In the genomic region with DNA sequence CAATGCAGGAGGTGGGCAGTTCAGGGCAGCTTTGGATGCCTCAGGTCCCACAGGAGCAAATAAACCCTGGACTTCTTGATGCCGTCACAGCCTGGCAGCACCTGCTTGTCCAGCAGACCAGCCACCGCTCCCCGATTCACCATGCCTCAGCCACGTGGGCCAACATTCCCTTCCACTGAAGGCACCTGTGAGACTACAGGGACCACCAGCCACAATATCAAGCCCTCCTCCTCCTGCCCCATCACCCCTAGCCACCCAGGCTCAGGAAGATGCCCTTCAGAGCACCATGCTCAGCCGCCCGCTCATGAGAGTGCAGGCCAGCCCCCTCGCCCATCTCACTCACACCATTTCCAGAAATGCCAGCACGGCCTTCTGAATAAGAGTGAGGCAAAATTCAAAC, we compare ENCODE assay signal across 13 cellular contexts.
DNase-seq lines count a peak whose midpoint lies in the region; ATAC-seq and TF ChIP-seq lines count a peak whose summit lies in the region.
"Had no signal": no experiment of that assay in that cellular context is flagged by ENCODE, and none has a peak within 500 bp of the region (broad histone marks: within the 10 kb centered on the region; RNA-seq: fewer than 3 reads in every experiment).

No MANE protein-coding gene starts in this region.

- no peaks in the 10 kb centered on the region for H3K9me3 Mint-ChIP-seq in activated CD8-positive, alpha-beta T cell treated with anti-CD3 and anti-CD28 coated beads, Interleukin-2, amount 10 ng/mL, durations not matched to agents 7 days and 5 days (ENCODE audit: insufficient read depth)
- no peaks in the 10 kb centered on the region for H3K9me3 Mint-ChIP-seq in activated CD8-positive, alpha-beta T cell treated with anti-CD3 and anti-CD28 coated beads for 36 hours
- no peaks in the 10 kb centered on the region for H3K9me3 Mint-ChIP-seq in activated naive CD8-positive, alpha-beta T cell treated with anti-CD3 and anti-CD28 coated beads, Interleukin-2, amount 50 U/mL, for 24 hours
- no peaks in the 10 kb centered on the region for H3K9me3 Mint-ChIP-seq in MCF 10A (ENCODE audit: unreplicated experiment)
- H3K9me3 Mint-ChIP-seq: memory B cell had no signal

- no peak for ATAC-seq in activated CD8-positive, alpha-beta T cell treated with anti-CD3 and anti-CD28 coated beads, Interleukin-2, amount 10 ng/mL, durations not matched to agents 7 days and 5 days
- ATAC-seq in activated CD8-positive, alpha-beta T cell treated with anti-CD3 and anti-CD28 coated beads for 36 hours: no peak
- ATAC-seq in activated naive CD8-positive, alpha-beta T cell treated with anti-CD3 and anti-CD28 coated beads, Interleukin-2, amount 50 U/mL, for 24 hours: no peak
- ATAC-seq in sciatic nerve (no peak), HG03469 (IDR thresholded peaks at IDR 0.05; ENCODE audit: unreplicated experiment) (no peak)

- intact Hi-C loops in activated CD8-positive, alpha-beta T cell treated with anti-CD3 and anti-CD28 coated beads for 36 hours (cut with micrococcal nuclease): loop anchor here (2.0 to 10.0 kb wide), 3 partner anchors 156 to 391 kb away; no protein-coding TSS in a partner anchor
- intact Hi-C loops in sciatic nerve (cut with DNase I) (loop anchor here (10.0 kb wide), 1 partner anchor 388 kb away; a partner anchor contains a TSS), MCF 10A (cut with micrococcal nuclease) (loop anchor here (2.0 kb wide), 1 partner anchor 396 kb away; no protein-coding TSS in a partner anchor)

- peaks cover 66% of the 10 kb centered on the region for H3K4me1 Mint-ChIP-seq in activated CD8-positive, alpha-beta T cell treated with anti-CD3 and anti-CD28 coated beads, Interleukin-2, amount 10 ng/mL, durations not matched to agents 7 days and 5 days (ENCODE audit: low read depth)
- peaks cover 52% of the 10 kb centered on the region for H3K4me1 Mint-ChIP-seq in activated CD8-positive, alpha-beta T cell treated with anti-CD3 and anti-CD28 coated beads for 36 hours (ENCODE audit: low read depth)
- peaks cover 58% of the 10 kb centered on the region for H3K4me1 Mint-ChIP-seq in activated naive CD8-positive, alpha-beta T cell treated with anti-CD3 and anti-CD28 coated beads, Interleukin-2, amount 50 U/mL, for 24 hours
- H3K4me1 Mint-ChIP-seq in MCF 10A (ENCODE audit: insufficient read depth, unreplicated experiment): peaks cover 24% of the 10 kb centered on the region

- CTCF ChIA-PET in activated CD8-positive, alpha-beta T cell treated with anti-CD3 and anti-CD28 coated beads, Interleukin-2, amount 10 ng/mL, durations not matched to agents 7 days and 5 days (lab: Charles Lee): interaction anchor here (0.9 to 1.9 kb wide), 10 partner anchors 53 to 389 kb away, joined by 3 to 27 read pairs (median 6); a partner anchor contains a TSS
- CTCF ChIA-PET in activated CD8-positive, alpha-beta T cell treated with anti-CD3 and anti-CD28 coated beads for 36 hours (lab: Charles Lee): interaction anchor here (1.1 to 3.2 kb wide), 12 partner anchors 19 to 400 kb away, joined by 3 to 15 read pairs (median 4); no protein-coding TSS in a partner anchor
- CTCF ChIA-PET in MCF 10A (lab: Yijun Ruan, JAX): interaction anchor here (1.1 kb wide), 1 partner anchor 375 kb away, joined by 4 read pairs; no protein-coding TSS in a partner anchor

- TF ChIP-seq CTCF in activated CD8-positive, alpha-beta T cell treated with anti-CD3 and anti-CD28 coated beads for 36 hours (IDR thresholded peaks at IDR 0.05): no peak
- TF ChIP-seq CTCF in MCF 10A (IDR thresholded peaks at IDR 0.05; ENCODE audit: unreplicated experiment): no peak

- BruUV-seq in MCF 10A (replicated peaks; lab: Mats Ljungman, UMichigan): no TSS peak

- no peak for DNase-seq in activated CD8-positive, alpha-beta T cell treated with anti-CD3 and anti-CD28 coated beads, Interleukin-2, amount 10 ng/mL, durations not matched to agents 7 days and 5 days
- no peak for DNase-seq in activated CD8-positive, alpha-beta T cell treated with anti-CD3 and anti-CD28 coated beads for 36 hours
- DNase-seq in G401 (ENCODE audit: low spot score): peak; percentile 13
- no peak for DNase-seq in activated naive CD8-positive, alpha-beta T cell treated with anti-CD3 and anti-CD28 coated beads, Interleukin-2, amount 50 U/mL, for 24 hours
- peak; percentile 55 for DNase-seq in sciatic nerve (ENCODE audit: low spot score)
- no peak for DNase-seq in activated naive CD4-positive, alpha-beta T cell treated with Interleukin-2 at 50 U/mL for 16 hours
- DNase-seq in MCF 10A (ENCODE audit: unreplicated experiment): no peak
- DNase-seq: brain microvascular endothelial cell, NCI-H1930, small intestine had no signal

- peaks cover 5% of the 10 kb centered on the region for H3K36me3 Mint-ChIP-seq in activated CD8-positive, alpha-beta T cell treated with anti-CD3 and anti-CD28 coated beads, Interleukin-2, amount 10 ng/mL, durations not matched to agents 7 days and 5 days (ENCODE audit: low read depth)
- H3K36me3 Mint-ChIP-seq in activated CD8-positive, alpha-beta T cell treated with anti-CD3 and anti-CD28 coated beads for 36 hours (ENCODE audit: low read depth): peaks cover 2% of the 10 kb centered on the region
- peaks cover 4% of the 10 kb centered on the region for H3K36me3 Mint-ChIP-seq in activated naive CD8-positive, alpha-beta T cell treated with anti-CD3 and anti-CD28 coated beads, Interleukin-2, amount 50 U/mL, for 24 hours (ENCODE audit: low read depth)
- peaks cover 4% of the 10 kb centered on the region for H3K36me3 Mint-ChIP-seq in MCF 10A (ENCODE audit: insufficient read depth, unreplicated experiment)
- H3K36me3 Mint-ChIP-seq: CD14-positive monocyte, memory B cell had no signal

- POLR2A ChIA-PET in activated CD8-positive, alpha-beta T cell treated with anti-CD3 and anti-CD28 coated beads, Interleukin-2, amount 10 ng/mL, durations not matched to agents 7 days and 5 days (lab: Charles Lee): interaction anchor here (1.5 kb wide), 1 partner anchor 127 kb away, joined by 5 read pairs; no protein-coding TSS in a partner anchor
- POLR2A ChIA-PET in activated CD8-positive, alpha-beta T cell treated with anti-CD3 and anti-CD28 coated beads for 36 hours (lab: Charles Lee): interaction anchor here (1.2 to 1.7 kb wide), 3 partner anchors 63 to 115 kb away, joined by 5 to 8 read pairs (median 8); no protein-coding TSS in a partner anchor
- POLR2A ChIA-PET in MCF 10A (lab: Yijun Ruan, JAX): interaction anchor here (1.2 kb wide), 1 partner anchor 20 kb away, joined by 4 read pairs; no protein-coding TSS in a partner anchor

- peak overlapping the region; percentile 57 for H3K27ac Mint-ChIP-seq in activated CD8-positive, alpha-beta T cell treated with anti-CD3 and anti-CD28 coated beads, Interleukin-2, amount 10 ng/mL, durations not matched to agents 7 days and 5 days
- no peak overlapping the region for H3K27ac Mint-ChIP-seq in activated CD8-positive, alpha-beta T cell treated with anti-CD3 and anti-CD28 coated beads for 36 hours
- peak overlapping the region; percentile 85 for H3K27ac Mint-ChIP-seq in activated naive CD8-positive, alpha-beta T cell treated with anti-CD3 and anti-CD28 coated beads, Interleukin-2, amount 50 U/mL, for 24 hours
- no peak overlapping the region for H3K27ac Mint-ChIP-seq in MCF 10A (ENCODE audit: low read depth, unreplicated experiment)
- H3K27ac Mint-ChIP-seq: memory B cell had no signal

- H3K27me3 Mint-ChIP-seq in activated CD8-positive, alpha-beta T cell treated with anti-CD3 and anti-CD28 coated beads, Interleukin-2, amount 10 ng/mL, durations not matched to agents 7 days and 5 days (ENCODE audit: low read depth): peaks cover 3% of the 10 kb centered on the region
- peaks cover 5% of the 10 kb centered on the region for H3K27me3 Mint-ChIP-seq in activated CD8-positive, alpha-beta T cell treated with anti-CD3 and anti-CD28 coated beads for 36 hours
- H3K27me3 Mint-ChIP-seq in activated naive CD8-positive, alpha-beta T cell treated with anti-CD3 and anti-CD28 coated beads, Interleukin-2, amount 50 U/mL, for 24 hours: peaks cover 8% of the 10 kb centered on the region
- H3K27me3 Mint-ChIP-seq in MCF 10A (ENCODE audit: insufficient read depth, unreplicated experiment): no peaks in the 10 kb centered on the region

- in situ Hi-C loops in G401 (cut with HindIII; ENCODE audit: low sequenced_read_pairs): no loop called here

- H3K4me3 Mint-ChIP-seq in activated CD8-positive, alpha-beta T cell treated with anti-CD3 and anti-CD28 coated beads, Interleukin-2, amount 10 ng/mL, durations not matched to agents 7 days and 5 days: no peak overlapping the region
- no peak overlapping the region for H3K4me3 Mint-ChIP-seq in activated CD8-positive, alpha-beta T cell treated with anti-CD3 and anti-CD28 coated beads for 36 hours
- H3K4me3 Mint-ChIP-seq in activated naive CD8-positive, alpha-beta T cell treated with anti-CD3 and anti-CD28 coated beads, Interleukin-2, amount 50 U/mL, for 24 hours: no peak overlapping the region
- no peak overlapping the region for H3K4me3 Mint-ChIP-seq in MCF 10A (ENCODE audit: unreplicated experiment)

Comparison
In these comparisons a context has a peak if more than half of its experiments do, and no peak if none do; other contexts are left out.
1. H3K27ac Mint-ChIP-seq: peak in activated CD8-positive, alpha-beta T cell treated with anti-CD3 and anti-CD28 coated beads, Interleukin-2, amount 10 ng/mL, durations not matched to agents 7 days and 5 days (single experiment) and activated naive CD8-positive, alpha-beta T cell treated with anti-CD3 and anti-CD28 coated beads, Interleukin-2, amount 50 U/mL, for 24 hours (single experiment); none in activated CD8-positive, alpha-beta T cell treated with anti-CD3 and anti-CD28 coated beads for 36 hours (single experiment) and MCF 10A (single experiment).
2. DNase-seq: peak in G401 (single experiment) and sciatic nerve (single experiment); none in activated CD8-positive, alpha-beta T cell treated with anti-CD3 and anti-CD28 coated beads, Interleukin-2, amount 10 ng/mL, durations not matched to agents 7 days and 5 days (single experiment), activated CD8-positive, alpha-beta T cell treated with anti-CD3 and anti-CD28 coated beads for 36 hours (single experiment), activated naive CD8-positive, alpha-beta T cell treated with anti-CD3 and anti-CD28 coated beads, Interleukin-2, amount 50 U/mL, for 24 hours (single experiment), activated naive CD4-positive, alpha-beta T cell treated with Interleukin-2 at 50 U/mL for 16 hours (single experiment) and MCF 10A (single experiment).